Comparison of ENCODE assay signal across 6 cellular contexts in genomic region chr17:29623283-29623647, GRCh38. TPM values are rescaled to one million over a fixed set of nuclear protein-coding genes. Genes with fewer than 3 reads are reported as not detected.
DNase-seq lines count a peak whose midpoint lies in the region; ATAC-seq, FAIRE-seq and TF ChIP-seq lines count a peak whose summit lies in the region.

No MANE protein-coding gene starts in this region.

- POLR2A ChIA-PET in HepG2 (lab: Yijun Ruan, JAX): no interaction called here

- in situ Hi-C loops in HepG2 (cut with HindIII; ENCODE audit: extremely low pct_ligation_motif_present, low pct_unique_long_range_greater_than_20kb): loop anchor here (10.0 kb wide), 1 partner anchor 152 kb away; no protein-coding TSS in a partner anchor

- TF ChIP-seq POLR2A in HepG2 (IDR thresholded peaks at IDR 0.05; ENCODE audit: insufficient read depth in 1 of 2, low read depth in 2 of 2, low read length in 2 of 2): no peak
- no peak for TF ChIP-seq POLR2A in right lobe of liver (IDR thresholded peaks at IDR 0.05)
- TF ChIP-seq POLR2A in uterus (IDR thresholded peaks at IDR 0.05): no peak

- H3K4me2 ChIP-seq in HepG2 (ENCODE audit: low read depth, low read length): peak overlapping the region; percentile 99

- H3K27ac ChIP-seq in HepG2 (ENCODE audit: extremely low read length, insufficient read depth, low read length): no peak overlapping the region
- H3K27ac ChIP-seq in right lobe of liver: no peak overlapping the region
- H3K27ac ChIP-seq in right cardiac atrium (ENCODE audit: low read length): peak overlapping the region; percentile 26
- peak overlapping the region in 1 of 2 donors; percentile 51 for H3K27ac ChIP-seq in uterus

- H3K9ac ChIP-seq in HepG2 (ENCODE audit: insufficient read depth, low read depth, low read length): peak overlapping the region; percentile 40; the same call in 1 of the 2 replicates

- ATAC-seq in HepG2 (peak; percentile 11), right lobe of liver (no peak), right cardiac atrium (no peak)

- TF ChIP-seq CTCF in HepG2 (CRISPR knock-in tag; IDR thresholded peaks at IDR 0.05): no peak
- TF ChIP-seq CTCF in right lobe of liver (IDR thresholded peaks at IDR 0.05): no peak
- no peak for TF ChIP-seq CTCF in uterus (IDR thresholded peaks at IDR 0.05)

- no peaks in the 10 kb centered on the region for H3K9me3 ChIP-seq in HepG2 (ENCODE audit: low read length)
- H3K9me3 ChIP-seq in right lobe of liver: no peaks in the 10 kb centered on the region
- no peaks in the 10 kb centered on the region for H3K9me3 ChIP-seq in right cardiac atrium (ENCODE audit: control insufficient read depth, low read length)
- no peaks in the 10 kb centered on the region for H3K9me3 ChIP-seq in uterus

- peak overlapping the region; percentile 70 to 77 (median 75) for H3K4me3 ChIP-seq in HepG2 (replicated peaks in 1 of 3; ENCODE audit: insufficient read depth in 1 of 3, low read depth in 2 of 3, low read length in 3 of 3)
- peak overlapping the region in 1 of 3 donors; percentile 58 for H3K4me3 ChIP-seq in right lobe of liver
- H3K4me3 ChIP-seq in right cardiac atrium (ENCODE audit: low read length): no peak overlapping the region
- peak overlapping the region; percentile 47 to 56 for H3K4me3 ChIP-seq in uterus

- H2AFZ ChIP-seq in HepG2 (ENCODE audit: low read length): no peak overlapping the region

- CTCF ChIA-PET in HepG2 (lab: Yijun Ruan, JAX; ENCODE audit: low intra/inter-chr PET ratio, low total read pairs): no interaction called here

- H3K79me2 ChIP-seq in HepG2 (ENCODE audit: insufficient read depth, low read length): no peaks in the 10 kb centered on the region

- no peak for FAIRE-seq in HepG2 (lab: Jason Lieb, UNC)

- no peak for TF ChIP-seq EP300 in HepG2 (IDR thresholded peaks at IDR 0.05; ENCODE audit: low read depth in 2 of 2, low read length in 2 of 2)
- TF ChIP-seq EP300 in HepG2 (CRISPR knock-in tag; IDR thresholded peaks at IDR 0.05; ENCODE audit: borderline replicate concordance): no peak

- no TSS peak for BruUV-seq in HepG2 (replicated peaks; lab: Mats Ljungman, UMichigan)

- H3K27me3 ChIP-seq in HepG2 (ENCODE audit: control insufficient read depth in 1 of 2, insufficient read depth in 2 of 2, low read length in 2 of 2) (peaks cover 4 to 37% of the 10 kb centered on the region in 2 experiments; a peak in 4 of 5 replicates), right lobe of liver (no peaks in the 10 kb centered on the region), right cardiac atrium (ENCODE audit: control insufficient read depth, insufficient read depth) (no peaks in the 10 kb centered on the region), uterus (no peaks in the 10 kb centered on the region)

- H3K36me3 ChIP-seq in HepG2 (replicated peaks in 1 of 2; ENCODE audit: control insufficient read depth in 1 of 2, insufficient read depth in 2 of 2, low read length in 2 of 2) (no peaks in the 10 kb centered on the region), right lobe of liver (no peaks in the 10 kb centered on the region), uterus (no peaks in the 10 kb centered on the region)

- WGBS in HepG2 (ENCODE audit: low lambda C conversion rate): 22% methylated on average over 4 of the region's 4 CpGs
- 44% methylated on average over 1 of the region's 4 CpGs for WGBS in right lobe of liver (ENCODE audit: insufficient coverage, low coverage, low lambda C conversion rate, missing lambda C conversion rate)
- WGBS in right cardiac atrium: 45% methylated on average over 4 of the region's 4 CpGs

- H3K4me1 ChIP-seq in HepG2 (ENCODE audit: insufficient read depth, low read length): peaks cover 38% of the 10 kb centered on the region
- peaks cover 0 to 11% (median 0%) of the 10 kb centered on the region in 4 donors for H3K4me1 ChIP-seq in right lobe of liver
- H3K4me1 ChIP-seq in right cardiac atrium (ENCODE audit: control insufficient read depth, insufficient read depth, low read length): peaks cover 14% of the 10 kb centered on the region
- peaks cover 0 to 3% of the 10 kb centered on the region in 2 donors for H3K4me1 ChIP-seq in uterus

- no peaks in the 10 kb centered on the region for H4K20me1 ChIP-seq in HepG2 (ENCODE audit: insufficient read depth, low read length)

- DNase-seq in HepG2 (ENCODE audit: low spot score): no peak
- no peak for DNase-seq in right lobe of liver
- DNase-seq in right cardiac atrium: no peak
- DNase-seq in uterus: no peak
- no peak for DNase-seq in GM03348 (ENCODE audit: low spot score)
- DNase-seq in NCI-H128 (lab: John Stamatoyannopoulos, UW; ENCODE audit: unreplicated experiment): no peak

- no peak for TF ChIP-seq RAD21 in HepG2 (CRISPR knock-in tag; IDR thresholded peaks at IDR 0.05)

- intact Hi-C loops in HepG2 (cut with micrococcal nuclease; ENCODE audit: unreplicated experiment) (loop anchor here (5.0 kb wide), 1 partner anchor 139 kb away; no protein-coding TSS in a partner anchor), right lobe of liver (cut with DNase I) (loop anchor here (10.0 kb wide), 1 partner anchor 152 kb away; no protein-coding TSS in a partner anchor), right cardiac atrium (cut with DNase I) (no loop called here), uterus (cut with DNase I; ENCODE audit: low total_unique reads) (no loop called here)

RNA-seq across cellular contexts. Expression of gene CORO6, which starts 0.6 kb away (rescaled TPM):
- total RNA-seq in HepG2 (2016; rRNA removed; fragmentation: Illumina TruSeq; extraction: Trizol) (0.42 TPM in 1 of 2 replicates, not detected in the other), right lobe of liver (1 to 10 TPM in 2 of 6 experiments, under 1 TPM in 4; 0.37 to 5.1 (median 0.81) TPM), right cardiac atrium (100 to 1,000 TPM in 3 of 4 donors, 10 to 100 TPM in 1; 93.5 to 148 (median 113) TPM), uterus (1 to 10 TPM; 3.8 to 7.8 (median 5.1) TPM)
- total RNA-seq in HepG2 (2016; cell fraction: cytosol; rRNA removed; fragmentation: Illumina TruSeq; extraction: Trizol; ENCODE audit: low read depth): 0.10 TPM in 1 of 2 replicates, not detected in the other
- 0.15 and 0.39 TPM in 2 replicates for total RNA-seq in HepG2 (2016; cell fraction: insoluble cytoplasmic fraction; rRNA removed; fragmentation: Illumina TruSeq; extraction: Trizol)
- 0.14 TPM in 1 of 2 replicates, not detected in the other for total RNA-seq in HepG2 (2016; cell fraction: membrane; rRNA removed; fragmentation: Illumina TruSeq; extraction: Trizol)
- total RNA-seq in HepG2 (2016; cell fraction: nucleus; rRNA removed; fragmentation: Illumina TruSeq; extraction: Trizol): 0.38 and 0.71 TPM in 2 replicates
- polyA plus RNA-seq in HepG2 (2011; rRNA removed) (0.82 and 1.2 TPM in 2 replicates), right cardiac atrium (98.5 TPM)
- 0.20 and 0.22 TPM in 2 replicates for polyA plus RNA-seq in HepG2 (2011; cell fraction: cytosol; rRNA removed)
- 10.2 and 12.8 TPM in 2 replicates for polyA plus RNA-seq in HepG2 (2011; cell fraction: nucleus; rRNA removed)
- 0.16 and 0.25 TPM in 2 replicates for polyA plus RNA-seq in HepG2 (2012)
- 0.12 TPM in 1 of 2 replicates, not detected in the other for polyA plus RNA-seq in HepG2 (2016; cell fraction: cytosol; fragmentation: Illumina TruSeq; extraction: Trizol; ENCODE audit: low read depth)
- polyA plus RNA-seq in HepG2 (2016; cell fraction: insoluble cytoplasmic fraction; fragmentation: Illumina TruSeq; extraction: Trizol; ENCODE audit: low read depth): 0.20 TPM in 1 of 2 replicates, not detected in the other
- not detected in 2 replicates for polyA plus RNA-seq in HepG2 (2016; cell fraction: membrane; fragmentation: Illumina TruSeq; extraction: Trizol; ENCODE audit: low read depth)
- polyA plus RNA-seq in HepG2 (2016; cell fraction: nucleus; fragmentation: Illumina TruSeq; extraction: Trizol; ENCODE audit: insufficient read depth, low read depth): 0.96 and 2.4 TPM in 2 replicates
- 4.6 TPM in 1 of 2 replicates, not detected in the other for polyA minus RNA-seq in HepG2 (2011; rRNA and poly(A)+ RNA removed; ENCODE audit: low replicate concordance)
- polyA minus RNA-seq in HepG2 (2011; cell fraction: cytosol; rRNA and poly(A)+ RNA removed): not detected in 2 replicates
- 0.50 and 0.52 TPM in 2 replicates for polyA minus RNA-seq in HepG2 (2011; cell fraction: nucleus; rRNA and poly(A)+ RNA removed)

RNA-seq across cellular contexts. Expression of gene ANKRD13B, which starts 30.3 kb away (rescaled TPM):
- 1.6 and 1.7 TPM in 2 replicates for total RNA-seq in HepG2 (2016; rRNA removed; fragmentation: Illumina TruSeq; extraction: Trizol)
- total RNA-seq in HepG2 (2016; cell fraction: cytosol; rRNA removed; fragmentation: Illumina TruSeq; extraction: Trizol; ENCODE audit: low read depth): 0.71 and 0.79 TPM in 2 replicates
- total RNA-seq in HepG2 (2016; cell fraction: insoluble cytoplasmic fraction; rRNA removed; fragmentation: Illumina TruSeq; extraction: Trizol): 0.76 and 1.6 TPM in 2 replicates
- total RNA-seq in HepG2 (2016; cell fraction: membrane; rRNA removed; fragmentation: Illumina TruSeq; extraction: Trizol): 1.5 and 1.9 TPM in 2 replicates
- total RNA-seq in HepG2 (2016; cell fraction: nucleus; rRNA removed; fragmentation: Illumina TruSeq; extraction: Trizol): 2.0 and 2.4 TPM in 2 replicates
- polyA plus RNA-seq in HepG2 (2011; rRNA removed): 1.8 and 2.2 TPM in 2 replicates
- 0.83 and 1.4 TPM in 2 replicates for polyA plus RNA-seq in HepG2 (2011; cell fraction: cytosol; rRNA removed)
- 9.9 and 14.7 TPM in 2 replicates for polyA plus RNA-seq in HepG2 (2011; cell fraction: nucleus; rRNA removed)
- 1.2 and 2.1 TPM in 2 replicates for polyA plus RNA-seq in HepG2 (2012)
- polyA plus RNA-seq in HepG2 (2016; cell fraction: cytosol; fragmentation: Illumina TruSeq; extraction: Trizol; ENCODE audit: low read depth): 0.67 and 0.84 TPM in 2 replicates
- polyA plus RNA-seq in HepG2 (2016; cell fraction: insoluble cytoplasmic fraction; fragmentation: Illumina TruSeq; extraction: Trizol; ENCODE audit: low read depth): 1.7 and 2.2 TPM in 2 replicates
- polyA plus RNA-seq in HepG2 (2016; cell fraction: membrane; fragmentation: Illumina TruSeq; extraction: Trizol; ENCODE audit: low read depth): 1.7 and 1.9 TPM in 2 replicates
- 6.1 and 8.4 TPM in 2 replicates for polyA plus RNA-seq in HepG2 (2016; cell fraction: nucleus; fragmentation: Illumina TruSeq; extraction: Trizol; ENCODE audit: insufficient read depth, low read depth)
- polyA minus RNA-seq in HepG2 (2011; rRNA and poly(A)+ RNA removed; ENCODE audit: low replicate concordance): 3.0 and 21.2 TPM in 2 replicates
- polyA minus RNA-seq in HepG2 (2011; cell fraction: cytosol; rRNA and poly(A)+ RNA removed): 1.5 and 1.8 TPM in 2 replicates
- polyA minus RNA-seq in HepG2 (2011; cell fraction: nucleus; rRNA and poly(A)+ RNA removed): 0.75 and 1.8 TPM in 2 replicates
- 1 to 10 TPM in 1 of 6 experiments, under 1 TPM in 5; 0.37 to 1.6 (median 0.88) TPM for total RNA-seq in right lobe of liver
- total RNA-seq in right cardiac atrium: 10 to 100 TPM in 1 of 4 donors, 1 to 10 TPM in 3; 5.4 to 11.0 (median 7.4) TPM
- 5.0 TPM for polyA plus RNA-seq in right cardiac atrium
- total RNA-seq in uterus: 10 to 100 TPM in 3 of 4 donors, 1 to 10 TPM in 1; 2.8 to 17.0 (median 12.7) TPM

RNA-seq across cellular contexts. Expression of gene GIT1, which starts 33.8 kb away (rescaled TPM):
- total RNA-seq in HepG2 (2016; rRNA removed; fragmentation: Illumina TruSeq; extraction: Trizol): 12.9 and 14.2 TPM in 2 replicates
- 6.7 and 9.1 TPM in 2 replicates for total RNA-seq in HepG2 (2016; cell fraction: cytosol; rRNA removed; fragmentation: Illumina TruSeq; extraction: Trizol; ENCODE audit: low read depth)
- 11.3 and 13.5 TPM in 2 replicates for total RNA-seq in HepG2 (2016; cell fraction: insoluble cytoplasmic fraction; rRNA removed; fragmentation: Illumina TruSeq; extraction: Trizol)
- 23.5 and 27.1 TPM in 2 replicates for total RNA-seq in HepG2 (2016; cell fraction: membrane; rRNA removed; fragmentation: Illumina TruSeq; extraction: Trizol)
- total RNA-seq in HepG2 (2016; cell fraction: nucleus; rRNA removed; fragmentation: Illumina TruSeq; extraction: Trizol): 11.7 and 17.3 TPM in 2 replicates
- polyA plus RNA-seq in HepG2 (2011; rRNA removed): 30.8 and 31.5 TPM in 2 replicates
- 17.1 and 24.2 TPM in 2 replicates for polyA plus RNA-seq in HepG2 (2011; cell fraction: cytosol; rRNA removed)
- 56.8 and 69.2 TPM in 2 replicates for polyA plus RNA-seq in HepG2 (2011; cell fraction: nucleus; rRNA removed)
- 15.9 and 22.4 TPM in 2 replicates for polyA plus RNA-seq in HepG2 (2012)
- 12.0 and 13.0 TPM in 2 replicates for polyA plus RNA-seq in HepG2 (2016; cell fraction: cytosol; fragmentation: Illumina TruSeq; extraction: Trizol; ENCODE audit: low read depth)
- 17.0 and 22.9 TPM in 2 replicates for polyA plus RNA-seq in HepG2 (2016; cell fraction: insoluble cytoplasmic fraction; fragmentation: Illumina TruSeq; extraction: Trizol; ENCODE audit: low read depth)
- polyA plus RNA-seq in HepG2 (2016; cell fraction: membrane; fragmentation: Illumina TruSeq; extraction: Trizol; ENCODE audit: low read depth): 26.3 and 34.9 TPM in 2 replicates
- 31.9 and 33.9 TPM in 2 replicates for polyA plus RNA-seq in HepG2 (2016; cell fraction: nucleus; fragmentation: Illumina TruSeq; extraction: Trizol; ENCODE audit: insufficient read depth, low read depth)
- 51.4 and 110 TPM in 2 replicates for polyA minus RNA-seq in HepG2 (2011; rRNA and poly(A)+ RNA removed; ENCODE audit: low replicate concordance)
- polyA minus RNA-seq in HepG2 (2011; cell fraction: cytosol; rRNA and poly(A)+ RNA removed): 17.5 and 20.2 TPM in 2 replicates
- polyA minus RNA-seq in HepG2 (2011; cell fraction: nucleus; rRNA and poly(A)+ RNA removed): 22.8 and 25.5 TPM in 2 replicates
- 10 to 100 TPM in 2 of 6 experiments, 1 to 10 TPM in 4; 7.1 to 15.9 (median 8.7) TPM for total RNA-seq in right lobe of liver
- 10 to 100 TPM; 31.4 to 37.8 (median 34.8) TPM for total RNA-seq in right cardiac atrium
- polyA plus RNA-seq in right cardiac atrium: 25.5 TPM
- 10 to 100 TPM; 13.1 to 75.0 (median 22.9) TPM for total RNA-seq in uterus

RNA-seq across cellular contexts. Expression of gene TP53I13, which starts 54.8 kb away (rescaled TPM):
- 9.9 and 25.7 TPM in 2 replicates for total RNA-seq in HepG2 (2016; rRNA removed; fragmentation: Illumina TruSeq; extraction: Trizol)
- 17.6 and 23.7 TPM in 2 replicates for total RNA-seq in HepG2 (2016; cell fraction: cytosol; rRNA removed; fragmentation: Illumina TruSeq; extraction: Trizol; ENCODE audit: low read depth)
- total RNA-seq in HepG2 (2016; cell fraction: insoluble cytoplasmic fraction; rRNA removed; fragmentation: Illumina TruSeq; extraction: Trizol): 9.5 and 27.0 TPM in 2 replicates
- 15.6 and 16.0 TPM in 2 replicates for total RNA-seq in HepG2 (2016; cell fraction: membrane; rRNA removed; fragmentation: Illumina TruSeq; extraction: Trizol)
- 23.1 and 26.1 TPM in 2 replicates for total RNA-seq in HepG2 (2016; cell fraction: nucleus; rRNA removed; fragmentation: Illumina TruSeq; extraction: Trizol)
- polyA plus RNA-seq in HepG2 (2011; rRNA removed): 16.9 and 29.2 TPM in 2 replicates
- 15.5 and 31.8 TPM in 2 replicates for polyA plus RNA-seq in HepG2 (2011; cell fraction: cytosol; rRNA removed)
- 136 and 174 TPM in 2 replicates for polyA plus RNA-seq in HepG2 (2011; cell fraction: nucleus; rRNA removed)
- 12.7 and 18.1 TPM in 2 replicates for polyA plus RNA-seq in HepG2 (2012)
- 9.2 and 10.2 TPM in 2 replicates for polyA plus RNA-seq in HepG2 (2016; cell fraction: cytosol; fragmentation: Illumina TruSeq; extraction: Trizol; ENCODE audit: low read depth)
- 8.5 and 9.5 TPM in 2 replicates for polyA plus RNA-seq in HepG2 (2016; cell fraction: insoluble cytoplasmic fraction; fragmentation: Illumina TruSeq; extraction: Trizol; ENCODE audit: low read depth)
- 10.4 and 10.9 TPM in 2 replicates for polyA plus RNA-seq in HepG2 (2016; cell fraction: membrane; fragmentation: Illumina TruSeq; extraction: Trizol; ENCODE audit: low read depth)
- polyA plus RNA-seq in HepG2 (2016; cell fraction: nucleus; fragmentation: Illumina TruSeq; extraction: Trizol; ENCODE audit: insufficient read depth, low read depth): 51.8 and 59.8 TPM in 2 replicates
- 25.1 and 43.5 TPM in 2 replicates for polyA minus RNA-seq in HepG2 (2011; rRNA and poly(A)+ RNA removed; ENCODE audit: low replicate concordance)
- 18.8 and 20.0 TPM in 2 replicates for polyA minus RNA-seq in HepG2 (2011; cell fraction: cytosol; rRNA and poly(A)+ RNA removed)
- polyA minus RNA-seq in HepG2 (2011; cell fraction: nucleus; rRNA and poly(A)+ RNA removed): 16.1 and 22.5 TPM in 2 replicates
- 10 to 100 TPM; 16.8 to 52.4 (median 38.4) TPM for total RNA-seq in right lobe of liver
- 10 to 100 TPM; 30.6 to 45.3 (median 38.3) TPM for total RNA-seq in right cardiac atrium
- polyA plus RNA-seq in right cardiac atrium: 53.0 TPM
- 10 to 100 TPM; 35.6 to 50.3 (median 45.1) TPM for total RNA-seq in uterus

RNA-seq across cellular contexts. Expression of gene ABHD15, which starts 56.4 kb away (rescaled TPM):
- 4.8 and 7.7 TPM in 2 replicates for total RNA-seq in HepG2 (2016; rRNA removed; fragmentation: Illumina TruSeq; extraction: Trizol)
- total RNA-seq in HepG2 (2016; cell fraction: cytosol; rRNA removed; fragmentation: Illumina TruSeq; extraction: Trizol; ENCODE audit: low read depth): 0.44 and 0.91 TPM in 2 replicates
- total RNA-seq in HepG2 (2016; cell fraction: insoluble cytoplasmic fraction; rRNA removed; fragmentation: Illumina TruSeq; extraction: Trizol): 5.0 and 7.3 TPM in 2 replicates
- 3.2 and 3.6 TPM in 2 replicates for total RNA-seq in HepG2 (2016; cell fraction: membrane; rRNA removed; fragmentation: Illumina TruSeq; extraction: Trizol)
- total RNA-seq in HepG2 (2016; cell fraction: nucleus; rRNA removed; fragmentation: Illumina TruSeq; extraction: Trizol): 6.6 and 6.7 TPM in 2 replicates
- 2.4 and 2.9 TPM in 2 replicates for polyA plus RNA-seq in HepG2 (2011; rRNA removed)
- polyA plus RNA-seq in HepG2 (2011; cell fraction: cytosol; rRNA removed): 2.6 and 2.7 TPM in 2 replicates
- polyA plus RNA-seq in HepG2 (2011; cell fraction: nucleus; rRNA removed): 2.3 and 2.7 TPM in 2 replicates
- polyA plus RNA-seq in HepG2 (2012): 2.3 and 2.8 TPM in 2 replicates
- 0.60 and 0.61 TPM in 2 replicates for polyA plus RNA-seq in HepG2 (2016; cell fraction: cytosol; fragmentation: Illumina TruSeq; extraction: Trizol; ENCODE audit: low read depth)
- 4.7 and 5.2 TPM in 2 replicates for polyA plus RNA-seq in HepG2 (2016; cell fraction: insoluble cytoplasmic fraction; fragmentation: Illumina TruSeq; extraction: Trizol; ENCODE audit: low read depth)
- polyA plus RNA-seq in HepG2 (2016; cell fraction: membrane; fragmentation: Illumina TruSeq; extraction: Trizol; ENCODE audit: low read depth): 1.9 and 2.1 TPM in 2 replicates
- 8.6 and 9.0 TPM in 2 replicates for polyA plus RNA-seq in HepG2 (2016; cell fraction: nucleus; fragmentation: Illumina TruSeq; extraction: Trizol; ENCODE audit: insufficient read depth, low read depth)
- 9.2 and 15.6 TPM in 2 replicates for polyA minus RNA-seq in HepG2 (2011; rRNA and poly(A)+ RNA removed; ENCODE audit: low replicate concordance)
- polyA minus RNA-seq in HepG2 (2011; cell fraction: cytosol; rRNA and poly(A)+ RNA removed): 2.6 and 3.4 TPM in 2 replicates
- polyA minus RNA-seq in HepG2 (2011; cell fraction: nucleus; rRNA and poly(A)+ RNA removed): 3.6 and 5.5 TPM in 2 replicates
- total RNA-seq in right lobe of liver: 10 to 100 TPM in 5 of 6 experiments, 1 to 10 TPM in 1; 7.8 to 27.1 (median 13.7) TPM
- total RNA-seq in right cardiac atrium: 1 to 10 TPM; 6.6 to 7.5 (median 7.3) TPM
- polyA plus RNA-seq in right cardiac atrium: 5.2 TPM
- total RNA-seq in uterus: 10 to 100 TPM in 1 of 4 donors, 1 to 10 TPM in 2, under 1 TPM in 1; 0.26 to 11.4 (median 4.4) TPM

Comparison
In these comparisons a context has a peak if more than half of its experiments do, and no peak if none do; other contexts are left out.
1. RNA of gene CORO6, which starts 0.6 kb away (total RNA-seq): 93.5 to 148 TPM in right cardiac atrium; 3.8 to 7.8 TPM in uterus, 0.37 to 5.1 TPM in right lobe of liver and 0.10 to 0.71 TPM in HepG2; every median in the first group is over 10 times any median in the second.
2. intact Hi-C loops: an anchor here in HepG2 (5.0 kb wide) and right lobe of liver (10.0 kb wide); none called in right cardiac atrium and uterus.